ENCODE assay signal across 15 cellular contexts in genomic region chr12:26728205-26729050, GRCh38.
DNase-seq lines count a peak whose midpoint lies in the region; ATAC-seq lines count a peak whose summit lies in the region.
"Had no signal": no experiment of that assay in that cellular context is flagged by ENCODE, and none has a peak within 500 bp of the region (broad histone marks: within the 10 kb centered on the region; RNA-seq: fewer than 3 reads in every experiment).

No MANE protein-coding gene starts in this region.

- 77 to 85% methylated on average over 5 of the region's 5 CpGs for WGBS in aorta, 2 donors

- intact Hi-C loops in activated T-helper 2 cell treated with anti-CD3 and anti-CD28 coated beads, Interferon-gamma antibody, Interleukin-2, Interleukin-4, amounts not matched to agents 10 μg/mL and 5 μg/mL and 100 μg/mL, durations not matched to agents 14 hours and 24 hours and 36 hours (cut with micrococcal nuclease), result loop anchor here (1.0 to 10.0 kb wide), 3 partner anchors 20 to 666 kb away; partner anchors contain the start of gene ITPR2
- intact Hi-C loops in aorta (cut with DNase I), result no loop called here

- H3K27me3 Mint-ChIP-seq in activated T-helper 2 cell treated with anti-CD3 and anti-CD28 coated beads, Interferon-gamma antibody, Interleukin-2, Interleukin-4, amounts not matched to agents 10 μg/mL and 5 μg/mL and 100 μg/mL, durations not matched to agents 14 hours and 24 hours and 36 hours (ENCODE audit: low read depth), result no peaks in the 10 kb centered on the region
- H3K27me3 Mint-ChIP-seq: naive B cell had no signal

- peaks cover under 1 to 2% of the 10 kb centered on the region in 2 donors for H3K4me1 ChIP-seq in aorta (ENCODE audit: control insufficient read depth in 1 of 2, insufficient read depth in 2 of 2, low read length in 2 of 2)

- peak; percentile 31 for ATAC-seq in GM19043 (IDR thresholded peaks at IDR 0.05; ENCODE audit: low read depth, unreplicated experiment)
- ATAC-seq in HG02798 (IDR thresholded peaks at IDR 0.05; ENCODE audit: poor library complexity, unreplicated experiment), result peak; percentile 48
- no peak for ATAC-seq in aorta (ENCODE audit: low FRiP score)

- H3K27ac Mint-ChIP-seq in activated T-helper 2 cell treated with anti-CD3 and anti-CD28 coated beads, Interferon-gamma antibody, Interleukin-2, Interleukin-4, amounts not matched to agents 10 μg/mL and 5 μg/mL and 100 μg/mL, durations not matched to agents 14 hours and 24 hours and 36 hours, result peak overlapping the region; percentile 55

- H3K9me3 Mint-ChIP-seq in activated T-helper 2 cell treated with anti-CD3 and anti-CD28 coated beads, Interferon-gamma antibody, Interleukin-2, Interleukin-4, amounts not matched to agents 10 μg/mL and 5 μg/mL and 100 μg/mL, durations not matched to agents 14 hours and 24 hours and 36 hours, result no peaks in the 10 kb centered on the region

- H3K27ac ChIP-seq in aorta (ENCODE audit: low read depth in 1 of 2, low read length in 2 of 2), result no peak overlapping the region
- H3K27ac ChIP-seq: SJCRH30, spleen had no signal

- no peak overlapping the region for H3K4me3 Mint-ChIP-seq in activated T-helper 2 cell treated with anti-CD3 and anti-CD28 coated beads, Interferon-gamma antibody, Interleukin-2, Interleukin-4, amounts not matched to agents 10 μg/mL and 5 μg/mL and 100 μg/mL, durations not matched to agents 14 hours and 24 hours and 36 hours (ENCODE audit: low read depth)
- H3K4me3 Mint-ChIP-seq: naive B cell had no signal

- H3K4me3 ChIP-seq in aorta (ENCODE audit: low read length in 2 of 2), result no peak overlapping the region
- H3K4me3 ChIP-seq: SJCRH30, spleen had no signal

- H3K27me3 ChIP-seq in aorta (ENCODE audit: control insufficient read depth in 1 of 2, insufficient read depth in 2 of 2, low read length in 1 of 2), result no peaks in the 10 kb centered on the region
- H3K27me3 ChIP-seq: SJCRH30, spleen had no signal

- no peaks in the 10 kb centered on the region for H3K9me3 ChIP-seq in aorta (ENCODE audit: control insufficient read depth, low read length)
- H3K9me3 ChIP-seq: spleen had no signal

- H3K36me3 ChIP-seq in aorta (ENCODE audit: control insufficient read depth in 1 of 2, insufficient read depth in 2 of 2, low read length in 1 of 2), result no peaks in the 10 kb centered on the region
- H3K36me3 ChIP-seq: SJCRH30 had no signal

- peaks cover 51% of the 10 kb centered on the region for H3K4me1 Mint-ChIP-seq in activated T-helper 2 cell treated with anti-CD3 and anti-CD28 coated beads, Interferon-gamma antibody, Interleukin-2, Interleukin-4, amounts not matched to agents 10 μg/mL and 5 μg/mL and 100 μg/mL, durations not matched to agents 14 hours and 24 hours and 36 hours (ENCODE audit: low read depth)

- peak; percentile 54 for DNase-seq in CD1c-positive myeloid dendritic cell (ENCODE audit: extremely low spot score)
- no peak for DNase-seq in activated T-helper 2 cell treated with anti-CD3 and anti-CD28 coated beads, Interferon-gamma antibody, Interleukin-2, Interleukin-4, amounts not matched to agents 10 μg/mL and 5 μg/mL and 100 μg/mL, durations not matched to agents 14 hours and 24 hours and 36 hours (ENCODE audit: low spot score)
- DNase-seq in MV-4-11 (lab: John Stamatoyannopoulos, UW), result no peak
- DNase-seq in aorta, result no peak
- no peak for DNase-seq in HCEC 1CT
- no peak for DNase-seq in SHP77 treated with DMSO at 0.1 percent for 48 hours (lab: John Stamatoyannopoulos, UW)
- DNase-seq: AML-193; GF-D8; GOT3; naive B cell; SJCRH30; spleen; stimulated activated naive CD4-positive, alpha-beta T cell had no signal

- peaks cover 8% of the 10 kb centered on the region for H3K36me3 Mint-ChIP-seq in activated T-helper 2 cell treated with anti-CD3 and anti-CD28 coated beads, Interferon-gamma antibody, Interleukin-2, Interleukin-4, amounts not matched to agents 10 μg/mL and 5 μg/mL and 100 μg/mL, durations not matched to agents 14 hours and 24 hours and 36 hours (ENCODE audit: low read depth)
